Comparison of ENCODE assay signal across 1 cellular context in genomic region chr14:55129428-55130193, GRCh38.
TF ChIP-seq lines count a peak whose summit lies in the region.

No MANE protein-coding gene starts in this region.

TF ChIP-seq in WTC11, 78 proteins besides CTCF, POLR2A, EP300 and RAD21 (continued from another document):
- TF ChIP-seq ARID4B (CRISPR knock-in tag; IDR thresholded peaks at IDR 0.05; ENCODE audit: borderline replicate concordance) (0 out of 2 replicates have a peak, but pooled peaks have one; percentile 15), ESRRA (CRISPR knock-in tag; IDR thresholded peaks at IDR 0.05; ENCODE audit: borderline replicate concordance) (no peak), ZNF425 (CRISPR knock-in tag; conservative IDR thresholded peaks at IDR 0.05) (no peak), ZNF232 (CRISPR knock-in tag; IDR thresholded peaks at IDR 0.05) (no peak), MAX (CRISPR knock-in tag; IDR thresholded peaks at IDR 0.05) (peak; percentile 18; the same call in 1 of the 2 replicates)
TF ChIP-seq in WTC11: peak in this region for 6.
